1 cellular context compared by ENCODE assay signal in genomic region chr7:36366649-36367560, GRCh38.
A peak's percentile ranks its signal among the peaks of the same experiment; 100 is the strongest.
TF ChIP-seq lines count a peak whose summit lies in the region.

No MANE protein-coding gene starts in this region.

TF ChIP-seq in HepG2, 621 proteins besides CTCF, POLR2A, EP300 and RAD21 (continued from another document and continues in another):
- TF ChIP-seq SRSF1 (optimal IDR thresholded peaks at IDR 0.05; ENCODE audit: low read depth, low read length): no peak
- TF ChIP-seq PCBP1 (IDR thresholded peaks at IDR 0.05; ENCODE audit: borderline replicate concordance, low read depth, low read length): no peak
- TF ChIP-seq ZKSCAN5 (CRISPR knock-in tag; IDR thresholded peaks at IDR 0.05): no peak
- no peak for TF ChIP-seq ZNF180 (CRISPR knock-in tag; IDR thresholded peaks at IDR 0.05; ENCODE audit: borderline replicate concordance, low read depth)
- peak; percentile 66; the same call in 1 of the 2 replicates for TF ChIP-seq IKZF5 (CRISPR knock-in tag; IDR thresholded peaks at IDR 0.05)
- no peak for TF ChIP-seq ZNF251 (CRISPR knock-in tag; IDR thresholded peaks at IDR 0.05)
- peak; percentile 37; the same call in 1 of the 2 replicates for TF ChIP-seq YEATS2 (CRISPR knock-in tag; IDR thresholded peaks at IDR 0.05; ENCODE audit: borderline replicate concordance)
- no peak for TF ChIP-seq NPAS2 (CRISPR knock-in tag; IDR thresholded peaks at IDR 0.05; ENCODE audit: borderline replicate concordance)
- TF ChIP-seq ZNF607 (CRISPR knock-in tag; IDR thresholded peaks at IDR 0.05; ENCODE audit: borderline replicate concordance): no peak
- no peak for TF ChIP-seq ZNF451 (CRISPR knock-in tag; IDR thresholded peaks at IDR 0.05)
- no peak for TF ChIP-seq ZNF552 (CRISPR knock-in tag; IDR thresholded peaks at IDR 0.05; ENCODE audit: borderline replicate concordance)
- peak; percentile 82 for TF ChIP-seq TFDP2 (CRISPR knock-in tag; IDR thresholded peaks at IDR 0.05)
- no peak for TF ChIP-seq ZNF224 (CRISPR knock-in tag; IDR thresholded peaks at IDR 0.05)
- TF ChIP-seq SRSF9 (IDR thresholded peaks at IDR 0.05; ENCODE audit: borderline replicate concordance, insufficient read depth, low read depth, low read length, poor library complexity, severe bottlenecking): no peak
- no peak for TF ChIP-seq ZNF253 (CRISPR knock-in tag; IDR thresholded peaks at IDR 0.05; ENCODE audit: borderline replicate concordance)
- no peak for TF ChIP-seq ATF4 (CRISPR knock-in tag; IDR thresholded peaks at IDR 0.05)
- TF ChIP-seq ZSCAN21 (CRISPR knock-in tag; IDR thresholded peaks at IDR 0.05; ENCODE audit: borderline replicate concordance): no peak; the same call in 1 of the 2 replicates
- TF ChIP-seq TFDP1 (CRISPR knock-in tag; IDR thresholded peaks at IDR 0.05; ENCODE audit: borderline replicate concordance): no peak; the same call in 1 of the 2 replicates
- TF ChIP-seq ZFP36L2 (CRISPR knock-in tag; IDR thresholded peaks at IDR 0.05): no peak
- TF ChIP-seq ZNF775 (CRISPR knock-in tag; IDR thresholded peaks at IDR 0.05; ENCODE audit: borderline replicate concordance): no peak
- TF ChIP-seq MLLT10 (CRISPR knock-in tag; IDR thresholded peaks at IDR 0.05): no peak
- TF ChIP-seq NFE2L2 (IDR thresholded peaks at IDR 0.05; ENCODE audit: low read length): no peak
- no peak for TF ChIP-seq XBP1 (CRISPR knock-in tag; IDR thresholded peaks at IDR 0.05)
- no peak for TF ChIP-seq PLSCR1 (CRISPR knock-in tag; IDR thresholded peaks at IDR 0.05; ENCODE audit: borderline replicate concordance)
- TF ChIP-seq BRCA1 (CRISPR knock-in tag; IDR thresholded peaks at IDR 0.05): no peak; the same call in 1 of the 2 replicates
- TF ChIP-seq PAXIP1 (CRISPR knock-in tag; conservative IDR thresholded peaks at IDR 0.05): peak; percentile 47; the same call in 1 of the 2 replicates
- no peak for TF ChIP-seq DDIT3 (CRISPR knock-in tag; IDR thresholded peaks at IDR 0.05)
- no peak for TF ChIP-seq GMEB2 (CRISPR knock-in tag; IDR thresholded peaks at IDR 0.05; ENCODE audit: low read depth)
- TF ChIP-seq ZNF329 (CRISPR knock-in tag; IDR thresholded peaks at IDR 0.05; ENCODE audit: low read depth): peak; percentile 41; the same call in 1 of the 2 replicates
- peak; percentile 36; the same call in 1 of the 2 replicates for TF ChIP-seq ZNF609 (CRISPR knock-in tag; IDR thresholded peaks at IDR 0.05; ENCODE audit: borderline replicate concordance)
- TF ChIP-seq YEATS4 (CRISPR knock-in tag; IDR thresholded peaks at IDR 0.05; ENCODE audit: borderline replicate concordance): peak; percentile 68
- peak; percentile 37 for TF ChIP-seq IKZF4 (CRISPR knock-in tag; IDR thresholded peaks at IDR 0.05; ENCODE audit: borderline replicate concordance, low read depth, not compliant biosample characterization)
- TF ChIP-seq MXD3 (CRISPR knock-in tag; IDR thresholded peaks at IDR 0.05): no peak; the same call in 1 of the 2 replicates
- no peak for TF ChIP-seq ZNF101 (CRISPR knock-in tag; IDR thresholded peaks at IDR 0.05; ENCODE audit: borderline replicate concordance, low read depth)
- no peak for TF ChIP-seq MED8 (CRISPR knock-in tag; IDR thresholded peaks at IDR 0.05; ENCODE audit: insufficient replicate concordance)
- TF ChIP-seq HNRNPUL1 (IDR thresholded peaks at IDR 0.05; ENCODE audit: low read depth, low read length): no peak
- peak; percentile 75; the same call in 1 of the 2 replicates for TF ChIP-seq ZIK1 (CRISPR knock-in tag; IDR thresholded peaks at IDR 0.05; ENCODE audit: borderline replicate concordance, low read depth)
- TF ChIP-seq REL (CRISPR knock-in tag; conservative IDR thresholded peaks at IDR 0.05): no peak
- TF ChIP-seq ZNF639 (CRISPR knock-in tag; conservative IDR thresholded peaks at IDR 0.05): 0 out of 2 replicates have a peak, but pooled peaks have one; percentile 48
- TF ChIP-seq SKIL (CRISPR knock-in tag; IDR thresholded peaks at IDR 0.05; ENCODE audit: borderline replicate concordance): no peak
- TF ChIP-seq MAF1 (CRISPR knock-in tag; IDR thresholded peaks at IDR 0.05; ENCODE audit: borderline replicate concordance): no peak
